In the genomic region with DNA sequence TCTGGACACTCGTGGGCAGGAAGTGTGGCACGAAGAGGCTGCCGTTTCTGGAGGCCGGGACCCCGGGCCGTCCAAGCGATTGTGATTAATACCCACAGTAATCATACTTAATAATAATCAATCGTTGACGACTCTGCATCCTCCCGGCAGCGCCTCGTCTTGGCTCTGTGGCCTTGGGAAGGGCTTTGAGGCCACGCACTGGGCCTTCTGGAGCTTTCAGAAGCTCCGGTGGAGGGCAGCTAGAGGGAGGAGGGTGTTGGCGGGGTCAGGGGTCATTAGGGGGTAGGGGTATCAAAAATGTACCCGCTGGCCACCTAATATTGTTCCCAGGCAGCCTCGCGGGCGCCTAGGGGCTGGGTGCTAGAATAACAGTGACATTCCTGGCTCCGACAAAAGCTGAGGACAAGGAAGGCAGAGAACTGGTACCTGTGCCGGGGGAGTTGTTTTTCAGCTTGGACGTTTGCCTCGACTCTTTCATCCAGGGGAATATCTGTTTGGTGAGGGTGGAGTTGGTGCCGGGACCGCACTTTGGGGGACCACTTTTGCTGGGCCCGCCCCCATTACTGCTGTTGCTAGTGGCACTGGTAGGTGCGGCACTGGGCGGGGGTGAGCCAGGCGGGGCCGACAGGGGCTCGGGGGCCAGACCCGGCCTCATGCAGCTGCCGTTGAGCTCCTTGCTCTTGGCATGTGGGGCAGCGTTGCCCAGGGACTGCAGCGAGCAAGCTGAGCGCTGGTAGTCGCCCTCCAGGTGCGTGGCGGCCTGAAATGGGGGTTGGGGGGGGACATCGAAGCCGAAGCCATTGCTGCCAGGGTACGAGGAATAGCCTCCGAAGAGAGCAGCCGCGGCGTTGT, we compare ENCODE assay signal across 18 cellular contexts. TPM values are rescaled to one million over a fixed set of nuclear protein-coding genes. Genes with fewer than 3 reads are reported as not detected.
DNase-seq lines count a peak whose midpoint lies in the region; ATAC-seq, FAIRE-seq and TF ChIP-seq lines count a peak whose summit lies in the region.
"Had no signal": no experiment of that assay in that cellular context is flagged by ENCODE, and none has a peak within 500 bp of the region (broad histone marks: within the 10 kb centered on the region; RNA-seq: fewer than 3 reads in every experiment).

No MANE protein-coding gene starts in this region.

- H3K27me3 ChIP-seq in endodermal cell (ENCODE audit: control insufficient read depth, insufficient read depth, low read length, poor library complexity, severe bottlenecking) (peaks cover 99% of the 10 kb centered on the region), muscle layer of colon (ENCODE audit: control insufficient read depth in 1 of 2, insufficient read depth in 2 of 2, low read length in 2 of 2) (no peaks in the 10 kb centered on the region)
- H3K27me3 ChIP-seq: testis had no signal

- peaks cover 16% of the 10 kb centered on the region for H3K4me1 Mint-ChIP-seq in endodermal cell

- TF ChIP-seq CTCF in AG04449 (IDR thresholded peaks at IDR 0.05; ENCODE audit: insufficient read depth, low read length, missing control alignments) (no peak), endodermal cell (conservative IDR thresholded peaks at IDR 0.05) (no peak)

- peak overlapping the region; percentile 70 for H3K27ac ChIP-seq in endodermal cell (ENCODE audit: low read depth, low read length)
- H3K27ac ChIP-seq in muscle layer of colon (ENCODE audit: low read depth, low read length) = peak overlapping the region; percentile 99
- H3K27ac ChIP-seq: ovary, testis, WERI-Rb-1 had no signal

- H3K36me3 ChIP-seq in endodermal cell (ENCODE audit: control insufficient read depth, insufficient read depth, low read length) (no peaks in the 10 kb centered on the region), muscle layer of colon (ENCODE audit: insufficient read depth, low read length) (peaks cover 7% of the 10 kb centered on the region)
- H3K36me3 ChIP-seq: ovary, WERI-Rb-1 had no signal

- CTCF ChIA-PET in AG04449 (lab: Yijun Ruan, JAX) = interaction anchor here (0.6 to 2.1 kb wide), 9 partner anchors 9 to 216 kb away, joined by 3 to 6 read pairs (median 3); a partner anchor contains a TSS

- no peaks in the 10 kb centered on the region for H3K36me3 Mint-ChIP-seq in endodermal cell (ENCODE audit: low read depth)

- no peak overlapping the region for H3K27ac Mint-ChIP-seq in endodermal cell

- WGBS in endodermal cell (ENCODE audit: insufficient coverage in 1 of 2, insufficient read length in 1 of 2), 2 experiments = 0 to 13% methylated on average over 4 to 46 of the region's 46 CpGs

- H3K4me3 Mint-ChIP-seq in endodermal cell = no peak overlapping the region

- POLR2A ChIA-PET in AG04449 (lab: Yijun Ruan, JAX) = interaction anchor here (0.7 to 1.0 kb wide), 3 partner anchors 41 to 68 kb away, joined by 3 read pairs; a partner anchor contains a TSS

- FAIRE-seq in urothelium cell line (lab: Jason Lieb, UNC) = no peak
- FAIRE-seq: H54 had no signal

- H3K4me3 ChIP-seq in AG04449 (ENCODE audit: low read depth, low read length) (peak overlapping the region; percentile 27), endodermal cell (ENCODE audit: low read length) (no peak overlapping the region), muscle layer of colon (ENCODE audit: low read depth in 1 of 2, low read length in 2 of 2) (peak overlapping the region; percentile 2 to 41)
- H3K4me3 ChIP-seq: ovary had no signal

- H3K9me3 Mint-ChIP-seq in endodermal cell = no peaks in the 10 kb centered on the region

- H3K9me3 ChIP-seq in endodermal cell (ENCODE audit: control insufficient read depth, low read length) (no peaks in the 10 kb centered on the region), muscle layer of colon (ENCODE audit: low read length) (no peaks in the 10 kb centered on the region)
- H3K9me3 ChIP-seq: testis had no signal

- peaks cover 99% of the 10 kb centered on the region for H3K27me3 Mint-ChIP-seq in endodermal cell (ENCODE audit: insufficient read depth)

- H3K9ac ChIP-seq in endodermal cell (ENCODE audit: extremely low read depth, low read length, poor library complexity, severe bottlenecking) (no peak overlapping the region), muscle layer of colon (ENCODE audit: low read length) (peak overlapping the region; percentile 65)

- no peak for ATAC-seq in HG02588 (IDR thresholded peaks at IDR 0.05; ENCODE audit: unreplicated experiment)

- DNase-seq in AG04449 (ENCODE audit: low read depth, low spot score) = no peak
- DNase-seq in NCI-H2029 treated with DMSO at 0.1 percent for 48 hours (lab: John Stamatoyannopoulos, UW) = peak; percentile 38
- peak; percentile 78 for DNase-seq in endodermal cell
- no peak for DNase-seq in DMS153 (lab: John Stamatoyannopoulos, UW)
- no peak for DNase-seq in SKM-1 (lab: John Stamatoyannopoulos, UW; ENCODE audit: unreplicated experiment)
- no peak for DNase-seq in urothelium cell line (ENCODE audit: low spot score)
- DNase-seq: activated gamma-delta T cell; caudate nucleus; NCI-H2171; ovary; stimulated activated CD4-positive, alpha-beta T cell treated with anti-CD3 and anti-CD28 coated beads, Interleukin-12 subunit alpha, Interleukin-12 subunit beta, amount 100 ng/mL, for 4 hours; testis; WERI-Rb-1 had no signal

- H3K4me1 ChIP-seq in endodermal cell (ENCODE audit: control insufficient read depth, insufficient read depth, low read length) = peaks cover 18% of the 10 kb centered on the region
- H3K4me1 ChIP-seq in muscle layer of colon (ENCODE audit: insufficient read depth, low read length) = peaks cover 73% of the 10 kb centered on the region
- H3K4me1 ChIP-seq: testis had no signal

RNA-seq across cellular contexts. Expression of a gene that starts 6.9 kb away (rescaled TPM):
- under 1 TPM in 1 of 2 donors, not detected in 1; 0.22 TPM for total RNA-seq in endodermal cell
- 121 TPM for polyA plus RNA-seq in endodermal cell (2013, experiment 1 of 2)
- polyA plus RNA-seq in endodermal cell (2013, experiment 2 of 2) = 124 TPM

RNA-seq across cellular contexts. Expression of a gene that starts 21.0 kb away (rescaled TPM):
- not detected for total RNA-seq in endodermal cell
- 27.1 TPM for polyA plus RNA-seq in endodermal cell (2013, experiment 1 of 2)
- 28.3 TPM for polyA plus RNA-seq in endodermal cell (2013, experiment 2 of 2)
- total RNA-seq: LHCN-M2, lung microvascular endothelial cell, ovary had no signal
- polyA plus RNA-seq: ovary had no signal

RNA-seq across cellular contexts. Expression of a gene that starts 26.3 kb away (rescaled TPM):
- total RNA-seq in endodermal cell = not detected
- 3.5 TPM for polyA plus RNA-seq in endodermal cell (2013, experiment 1 of 2)
- polyA plus RNA-seq in endodermal cell (2013, experiment 2 of 2) = 3.4 TPM

RNA-seq across cellular contexts. Expression of a gene that starts 38.2 kb away (rescaled TPM):
- total RNA-seq in endodermal cell = not detected
- 36.0 TPM for polyA plus RNA-seq in endodermal cell (2013, experiment 1 of 2)
- polyA plus RNA-seq in endodermal cell (2013, experiment 2 of 2) = 33.5 TPM

RNA-seq across cellular contexts. Expression of a gene that starts 41.8 kb away (rescaled TPM):
- not detected for total RNA-seq in endodermal cell
- polyA plus RNA-seq in endodermal cell (2013, experiment 1 of 2) = 5.3 TPM
- polyA plus RNA-seq in endodermal cell (2013, experiment 2 of 2) = 2.5 TPM
- total RNA-seq: lung microvascular endothelial cell had no signal

Comparison
In these comparisons a context has a peak if more than half of its experiments do, and no peak if none do; other contexts are left out.
1. DNase-seq: peak in NCI-H2029 treated with DMSO at 0.1 percent for 48 hours (single experiment) and endodermal cell (single experiment); none in AG04449 (single experiment), DMS153 (single experiment), SKM-1 (single experiment) and urothelium cell line (single experiment).